ENCODE assay signal across 8 cellular contexts in genomic region chr1:180231506-180232420, GRCh38. TPM values are rescaled to one million over a fixed set of nuclear protein-coding genes. Genes with fewer than 3 reads are reported as not detected.
DNase-seq lines count a peak whose midpoint lies in the region; ATAC-seq and TF ChIP-seq lines count a peak whose summit lies in the region.

No MANE protein-coding gene starts in this region.

- CTCF ChIA-PET in Calu3 (lab: Charles Lee) = interaction anchor here (0.6 to 1.0 kb wide), 2 partner anchors 61 to 241 kb away, joined by 6 to 7 read pairs; no protein-coding TSS in a partner anchor

- intact Hi-C loops in Calu3 (cut with micrococcal nuclease; ENCODE audit: unreplicated experiment) = no loop called here

- peaks cover 22% of the 10 kb centered on the region for H3K4me1 Mint-ChIP-seq in Calu3 (ENCODE audit: low read depth, unreplicated experiment)

- H3K27ac ChIP-seq in neutrophil = no peak overlapping the region

- no peaks in the 10 kb centered on the region for H3K9me3 Mint-ChIP-seq in Calu3 (ENCODE audit: low read depth, unreplicated experiment)

- peak; percentile 64 for DNase-seq in Calu3
- DNase-seq in HPDE6-E6E7 (ENCODE audit: extremely low spot score) = peak; percentile 22
- DNase-seq in SK-MEL-5 (ENCODE audit: low read depth, low spot score) = peak; percentile 20
- peak; percentile 56 for DNase-seq in epithelial cell of esophagus (ENCODE audit: low read depth)

- no TSS peak for BruUV-seq in Calu3 (replicated peaks; lab: Mats Ljungman, UMichigan)

- peaks cover 64 to 87% of the 10 kb centered on the region in 2 experiments for H3K4me1 ChIP-seq in neutrophil (ENCODE audit: control insufficient read depth in 1 of 2, insufficient read depth in 1 of 2, low read depth in 1 of 2, low read length in 1 of 2)

- H3K27me3 ChIP-seq in neutrophil = peaks cover 100% of the 10 kb centered on the region

- H3K4me3 ChIP-seq in epithelial cell of esophagus (ENCODE audit: low read length) (peak overlapping the region; percentile 21), neutrophil (ENCODE audit: low read depth in 1 of 2, low read length in 1 of 2) (peak overlapping the region; percentile 69 to 80)

- no peak for TF ChIP-seq CTCF in Calu3 (IDR thresholded peaks at IDR 0.05; ENCODE audit: unreplicated experiment)
- TF ChIP-seq CTCF in epithelial cell of esophagus (IDR thresholded peaks at IDR 0.05; ENCODE audit: insufficient read depth, low read depth, low read length, missing control alignments) = no peak
- TF ChIP-seq CTCF in neutrophil (IDR thresholded peaks at IDR 0.05) = no peak

- ATAC-seq in HG02763 (IDR thresholded peaks at IDR 0.05; ENCODE audit: unreplicated experiment) (no peak), GM21576 (IDR thresholded peaks at IDR 0.05; ENCODE audit: unreplicated experiment) (no peak), HG02970 (IDR thresholded peaks at IDR 0.05; ENCODE audit: low FRiP score, unreplicated experiment) (no peak)

- no peaks in the 10 kb centered on the region for H3K9me3 ChIP-seq in neutrophil

- H3K27me3 Mint-ChIP-seq in Calu3 (ENCODE audit: unreplicated experiment) = peaks cover 83% of the 10 kb centered on the region

- H3K4me3 Mint-ChIP-seq in Calu3 (ENCODE audit: low read depth, unreplicated experiment) = peak overlapping the region; percentile 79

- in situ Hi-C loops in SK-MEL-5 (cut with HindIII; ENCODE audit: low pct_unique_long_range_greater_than_20kb, low sequenced_read_pairs) = no loop called here

- peaks cover 36% of the 10 kb centered on the region for H3K36me3 Mint-ChIP-seq in Calu3 (ENCODE audit: insufficient read depth, unreplicated experiment)

- no peaks in the 10 kb centered on the region for H3K36me3 ChIP-seq in neutrophil

- H3K27ac Mint-ChIP-seq in Calu3 (ENCODE audit: unreplicated experiment) = no peak overlapping the region

RNA-seq across cellular contexts. Expression of gene LHX4, which starts 1.7 kb away (rescaled TPM):
- 0.05 and 0.19 TPM in 2 replicates for total RNA-seq in Calu3 (2022)
- total RNA-seq in SK-MEL-5 (2014; rRNA removed; shearing (Covaris generic)) = 0.13 and 0.61 TPM in 2 replicates
- polyA plus RNA-seq in SK-MEL-5 (2015; cell fraction: cytosol; rRNA removed) = 0.08 and 0.10 TPM in 2 replicates
- 0.78 TPM in 1 of 2 replicates, not detected in the other for polyA plus RNA-seq in SK-MEL-5 (2015; cell fraction: nucleus; rRNA removed)
